In the genomic region with DNA sequence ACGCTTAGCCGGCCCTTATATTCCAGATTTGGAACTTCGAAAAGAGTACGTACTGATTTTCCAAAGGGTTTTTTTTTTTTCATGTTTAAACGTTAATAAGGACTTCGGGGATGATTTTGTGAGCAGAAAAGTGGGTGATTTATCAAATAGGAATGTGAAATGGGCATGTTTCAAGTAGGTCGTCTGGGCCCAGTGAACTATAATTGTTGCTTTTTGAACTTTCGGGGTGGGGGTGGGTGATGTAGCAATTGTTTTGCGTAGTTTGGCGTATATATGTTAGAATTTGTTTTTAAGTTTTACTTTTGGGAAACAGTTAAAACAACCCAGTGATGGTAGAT, we compare ENCODE assay signal across 8 cellular contexts. TPM values are rescaled to one million over a fixed set of nuclear protein-coding genes. Genes with fewer than 3 reads are reported as not detected.
A peak's percentile ranks its signal among the peaks of the same experiment; 100 is the strongest.
DNase-seq lines count a peak whose midpoint lies in the region; ATAC-seq, FAIRE-seq and TF ChIP-seq lines count a peak whose summit lies in the region.

No MANE protein-coding gene starts in this region.

- peaks cover 4% of the 10 kb centered on the region for H3K9me1 ChIP-seq in keratinocyte (ENCODE audit: control insufficient read depth, extremely low read depth, insufficient read depth, low read length)

- peaks cover 42% of the 10 kb centered on the region for H3K36me3 Mint-ChIP-seq in T-helper 1 cell treated with Interleukin-12 subunit alpha and Interleukin-12 subunit beta and Interleukin-4 antibody, amounts not matched to agents 30 μg/mL and 1 μg/mL, for 36 hours (ENCODE audit: low read depth)
- peaks cover 50% of the 10 kb centered on the region for H3K36me3 Mint-ChIP-seq in activated naive CD8-positive, alpha-beta T cell treated with anti-CD3 and anti-CD28 coated beads, Interleukin-2, amount 50 U/mL, for 24 hours (ENCODE audit: low read depth)

- H3K4me1 ChIP-seq in keratinocyte (ENCODE audit: control insufficient read depth, extremely low read depth, insufficient read depth, low read length): peaks cover 48% of the 10 kb centered on the region

- peaks cover 62% of the 10 kb centered on the region for H3K79me2 ChIP-seq in keratinocyte (ENCODE audit: control insufficient read depth, insufficient read depth, low read length)

- H3K27me3 Mint-ChIP-seq in T-helper 1 cell treated with Interleukin-12 subunit alpha and Interleukin-12 subunit beta and Interleukin-4 antibody, amounts not matched to agents 30 μg/mL and 1 μg/mL, for 36 hours (ENCODE audit: low read depth): no peaks in the 10 kb centered on the region
- no peaks in the 10 kb centered on the region for H3K27me3 Mint-ChIP-seq in activated naive CD8-positive, alpha-beta T cell treated with anti-CD3 and anti-CD28 coated beads, Interleukin-2, amount 50 U/mL, for 24 hours

- peaks cover 0 to 22% of the 10 kb centered on the region in 2 experiments for H3K36me3 ChIP-seq in keratinocyte (ENCODE audit: control insufficient read depth in 2 of 2, extremely low read depth in 1 of 2, insufficient read depth in 2 of 2, low read length in 2 of 2)

- peak overlapping the region; percentile 100 for H3K27ac Mint-ChIP-seq in T-helper 1 cell treated with Interleukin-12 subunit alpha and Interleukin-12 subunit beta and Interleukin-4 antibody, amounts not matched to agents 30 μg/mL and 1 μg/mL, for 36 hours
- H3K27ac Mint-ChIP-seq in activated naive CD8-positive, alpha-beta T cell treated with anti-CD3 and anti-CD28 coated beads, Interleukin-2, amount 50 U/mL, for 24 hours: peak overlapping the region; percentile 100

- H3K27me3 ChIP-seq in keratinocyte (ENCODE audit: control insufficient read depth, extremely low read depth, insufficient read depth, low read length): no peaks in the 10 kb centered on the region

- dilution Hi-C loops in keratinocyte (cut with MboI; ENCODE audit: extremely low pct_ligation_motif_present, low sequenced_read_pairs): no loop called here

- no peaks in the 10 kb centered on the region for H3K9me3 Mint-ChIP-seq in T-helper 1 cell treated with Interleukin-12 subunit alpha and Interleukin-12 subunit beta and Interleukin-4 antibody, amounts not matched to agents 30 μg/mL and 1 μg/mL, for 36 hours
- H3K9me3 Mint-ChIP-seq in activated naive CD8-positive, alpha-beta T cell treated with anti-CD3 and anti-CD28 coated beads, Interleukin-2, amount 50 U/mL, for 24 hours: peaks cover 4% of the 10 kb centered on the region

- no peaks in the 10 kb centered on the region for H3K9me3 ChIP-seq in keratinocyte (ENCODE audit: control insufficient read depth, low read depth, low read length)

- H3K4me3 Mint-ChIP-seq in T-helper 1 cell treated with Interleukin-12 subunit alpha and Interleukin-12 subunit beta and Interleukin-4 antibody, amounts not matched to agents 30 μg/mL and 1 μg/mL, for 36 hours: peak overlapping the region; percentile 96
- peak overlapping the region; percentile 99 for H3K4me3 Mint-ChIP-seq in activated naive CD8-positive, alpha-beta T cell treated with anti-CD3 and anti-CD28 coated beads, Interleukin-2, amount 50 U/mL, for 24 hours

- TF ChIP-seq CTCF in keratinocyte (optimal IDR thresholded peaks at IDR 0.05 in 1 of 3, IDR thresholded peaks at IDR 0.05 in 1 of 3, conservative IDR thresholded peaks at IDR 0.05 in 1 of 3; ENCODE audit: extremely low read depth in 1 of 3, insufficient read depth in 2 of 3, low read length in 3 of 3): no peak

- H3K4me2 ChIP-seq in keratinocyte (ENCODE audit: control insufficient read depth, extremely low read depth, insufficient read depth, low read depth, low read length): peak overlapping the region; percentile 99

- H3K4me1 Mint-ChIP-seq in T-helper 1 cell treated with Interleukin-12 subunit alpha and Interleukin-12 subunit beta and Interleukin-4 antibody, amounts not matched to agents 30 μg/mL and 1 μg/mL, for 36 hours (ENCODE audit: low read depth): peaks cover 62% of the 10 kb centered on the region
- peaks cover 63% of the 10 kb centered on the region for H3K4me1 Mint-ChIP-seq in activated naive CD8-positive, alpha-beta T cell treated with anti-CD3 and anti-CD28 coated beads, Interleukin-2, amount 50 U/mL, for 24 hours

- peak overlapping the region; percentile 98 for H3K27ac ChIP-seq in keratinocyte (ENCODE audit: control insufficient read depth, insufficient read depth, low read length)
- H3K27ac ChIP-seq in temporal lobe (ENCODE audit: low read depth, low read length): peak overlapping the region; percentile 99

- no peak overlapping the region for H2AFZ ChIP-seq in keratinocyte (ENCODE audit: control insufficient read depth, low read length)

- H3K9ac ChIP-seq in keratinocyte (ENCODE audit: control insufficient read depth, extremely low read depth, insufficient read depth, low read length): peak overlapping the region; percentile 99

- DNase-seq in T-helper 1 cell: no peak
- no peak for DNase-seq in activated naive CD8-positive, alpha-beta T cell treated with anti-CD3 and anti-CD28 coated beads, Interleukin-2, amount 50 U/mL, for 24 hours
- no peak for DNase-seq in keratinocyte (ENCODE audit: low read depth, low spot score)
- DNase-seq in NCI-H1092 (lab: John Stamatoyannopoulos, UW): no peak

- H3K4me3 ChIP-seq in keratinocyte (ENCODE audit: control insufficient read depth in 2 of 3, extremely low read depth in 1 of 3, insufficient read depth in 2 of 3, low read depth in 1 of 3, low read length in 3 of 3): peak overlapping the region; percentile 67 to 91 (median 86)

- peaks cover 42% of the 10 kb centered on the region for H4K20me1 ChIP-seq in keratinocyte (ENCODE audit: control insufficient read depth, extremely low read depth, insufficient read depth, low read length)

- no peak for ATAC-seq in activated naive CD8-positive, alpha-beta T cell treated with anti-CD3 and anti-CD28 coated beads, Interleukin-2, amount 50 U/mL, for 24 hours
- ATAC-seq in HG02870 (IDR thresholded peaks at IDR 0.05; ENCODE audit: unreplicated experiment) (no peak), GM21825 (IDR thresholded peaks at IDR 0.05; ENCODE audit: unreplicated experiment) (no peak)

- FAIRE-seq in keratinocyte (lab: Jason Lieb, UNC): no peak

RNA-seq across cellular contexts. Expression of a gene that starts 0.3 kb away (rescaled TPM):
- 0.66 to 1.00 TPM (median 0.91 TPM) in 3 replicates for polyA plus RNA-seq in keratinocyte
- polyA plus RNA-seq in keratinocyte (2011; ENCODE audit: low read depth): 0.79 TPM
- polyA plus RNA-seq in keratinocyte (2011; cell fraction: cytosol; rRNA removed): 0.81 and 0.92 TPM in 2 replicates
- 2.0 and 2.9 TPM in 2 replicates for polyA plus RNA-seq in keratinocyte (2011; cell fraction: nucleus; rRNA removed)
- 0.78 and 2.1 TPM in 2 replicates for polyA plus RNA-seq in keratinocyte (2012; ENCODE audit: low replicate concordance)
- polyA minus RNA-seq in keratinocyte: 0.13 to 0.53 TPM (median 0.29 TPM) in 3 replicates
- polyA minus RNA-seq in keratinocyte (2011; cell fraction: cytosol; rRNA and poly(A)+ RNA removed): not detected
- 0.53 and 2.0 TPM in 2 replicates for polyA minus RNA-seq in keratinocyte (2011; cell fraction: nucleus; rRNA and poly(A)+ RNA removed)
- 5.4 TPM for total RNA-seq in temporal lobe

RNA-seq across cellular contexts. Expression of a gene that starts 1.2 kb away (rescaled TPM):
- polyA plus RNA-seq in keratinocyte: 35.8 to 108 TPM (median 45.7 TPM) in 3 replicates
- 225 TPM for polyA plus RNA-seq in keratinocyte (2011; ENCODE audit: low read depth)
- polyA plus RNA-seq in keratinocyte (2011; cell fraction: cytosol; rRNA removed): 52.7 and 60.4 TPM in 2 replicates
- 43.2 and 82.8 TPM in 2 replicates for polyA plus RNA-seq in keratinocyte (2011; cell fraction: nucleus; rRNA removed)
- polyA plus RNA-seq in keratinocyte (2012; ENCODE audit: low replicate concordance): 177 and 198 TPM in 2 replicates
- 12.2 to 66.1 TPM (median 18.4 TPM) in 3 replicates for polyA minus RNA-seq in keratinocyte
- 16.3 TPM for polyA minus RNA-seq in keratinocyte (2011; cell fraction: cytosol; rRNA and poly(A)+ RNA removed)
- 13.1 and 17.5 TPM in 2 replicates for polyA minus RNA-seq in keratinocyte (2011; cell fraction: nucleus; rRNA and poly(A)+ RNA removed)
- total RNA-seq in temporal lobe: 67.4 TPM
